8 cellular contexts compared by ENCODE assay signal in the genomic region with DNA sequence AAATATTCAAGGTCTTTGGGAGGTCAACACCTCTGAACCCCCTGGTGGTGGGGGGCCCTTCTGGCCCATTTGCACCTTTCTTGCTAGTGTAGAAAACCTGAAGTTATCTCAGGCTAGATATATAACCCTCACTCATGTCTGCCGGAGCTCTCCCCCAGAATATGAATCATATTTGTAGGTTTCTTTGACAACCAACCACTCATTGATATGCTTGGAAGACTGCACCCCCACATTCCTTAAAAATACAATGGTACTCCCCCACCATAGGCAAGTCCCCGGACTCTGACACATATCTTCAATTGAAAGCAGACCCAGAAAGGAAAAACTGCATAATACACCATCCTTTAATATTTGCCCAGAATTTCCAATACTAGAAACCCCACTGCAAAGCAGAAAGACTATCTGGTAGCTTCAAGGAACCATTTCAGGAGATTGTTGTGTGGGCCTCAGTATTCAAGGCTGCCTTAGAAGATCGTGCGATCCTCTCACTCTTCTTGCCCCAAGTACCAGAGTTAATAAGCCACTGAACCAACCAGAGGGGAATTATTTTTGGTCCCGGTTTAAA. TPM values are rescaled to one million over a fixed set of nuclear protein-coding genes. Genes with fewer than 3 reads are reported as not detected.
DNase-seq lines count a peak whose midpoint lies in the region; ATAC-seq, FAIRE-seq and TF ChIP-seq lines count a peak whose summit lies in the region.

No MANE protein-coding gene starts in this region.

- ATAC-seq in GM19023 (IDR thresholded peaks at IDR 0.05; ENCODE audit: unreplicated experiment) (peak; percentile 12), HG03039 (IDR thresholded peaks at IDR 0.05; ENCODE audit: unreplicated experiment) (peak; percentile 13), foreskin keratinocyte (peak; percentile 3), sciatic nerve (peak; percentile 0)

- peak overlapping the region; percentile 100 for H3K27ac ChIP-seq in foreskin keratinocyte

- intact Hi-C loops in sciatic nerve (cut with DNase I): no loop called here

- peaks cover 9% of the 10 kb centered on the region for H3K4me1 ChIP-seq in foreskin keratinocyte

- peak; percentile 4 for DNase-seq in activated CD4-positive, alpha-beta T cell treated with anti-CD3 and anti-CD28 coated beads, Interleukin-2, amount 50 U/mL, for 1 hour
- DNase-seq in foreskin keratinocyte (no peak), sciatic nerve (ENCODE audit: low spot score) (no peak), GM19239 (ENCODE audit: insufficient read length, low spot score) (no peak), COLO668 (lab: John Stamatoyannopoulos, UW; ENCODE audit: unreplicated experiment) (no peak), dedifferentiated amniotic fluid mesenchymal stem cell (ENCODE audit: extremely low spot score) (no peak)

- H3K27me3 ChIP-seq in foreskin keratinocyte: no peaks in the 10 kb centered on the region

- no peak for FAIRE-seq in GM19239 (lab: Jason Lieb, UNC)

- no peak for TF ChIP-seq CTCF in foreskin keratinocyte (conservative IDR thresholded peaks at IDR 0.05)

RNA-seq across cellular contexts. Expression of a gene that starts 1.0 kb away (rescaled TPM):
- total RNA-seq in foreskin keratinocyte: 43.1 and 46.3 TPM in 2 replicates
- polyA plus RNA-seq in foreskin keratinocyte: 70.2 and 72.8 TPM in 2 replicates
- total RNA-seq in sciatic nerve: 101 TPM

RNA-seq across cellular contexts. Expression of a gene that starts 3.4 kb away (rescaled TPM):
- total RNA-seq in foreskin keratinocyte: 0.31 and 1.0 TPM in 2 replicates
- polyA plus RNA-seq in foreskin keratinocyte: 1.3 TPM in 2 replicates
- 11.9 TPM for total RNA-seq in sciatic nerve

RNA-seq across cellular contexts. Expression of a gene that starts 41.3 kb away (rescaled TPM):
- total RNA-seq in foreskin keratinocyte (28.4 and 37.8 TPM in 2 replicates), sciatic nerve (12.4 TPM)
- 33.6 and 40.7 TPM in 2 replicates for polyA plus RNA-seq in foreskin keratinocyte
